8 cellular contexts compared by ENCODE assay signal in genomic region chr4:26410385-26411293, GRCh38.
DNase-seq lines count a peak whose midpoint lies in the region; ATAC-seq, FAIRE-seq and TF ChIP-seq lines count a peak whose summit lies in the region.

No MANE protein-coding gene starts in this region.

- no peaks in the 10 kb centered on the region for H3K27me3 ChIP-seq in DOHH2 (ENCODE audit: control insufficient read depth, low read length)
- no peaks in the 10 kb centered on the region for H3K27me3 ChIP-seq in prostate gland (replicated peaks; ENCODE audit: insufficient read depth)

- no peak overlapping the region for H3K4me2 ChIP-seq in DOHH2 (ENCODE audit: low read length)

- 1% methylated on average over 2 of the region's 2 CpGs for WGBS in prostate gland

- FAIRE-seq in TTC549 (lab: Jason Lieb, UNC) = peak; percentile 96
- peak; percentile 96 for FAIRE-seq in frontal cortex (lab: Jason Lieb, UNC)

- peaks cover 6% of the 10 kb centered on the region; the same call in 1 of the 2 replicates for H3K9me3 ChIP-seq in DOHH2 (ENCODE audit: control insufficient read depth, insufficient read depth, low read length)
- no peaks in the 10 kb centered on the region for H3K9me3 ChIP-seq in HEK293 (ENCODE audit: control insufficient read depth, insufficient read depth, low read depth, low read length)
- H3K9me3 ChIP-seq in prostate gland = no peaks in the 10 kb centered on the region

- H3K27ac ChIP-seq in 22Rv1 = no peak overlapping the region
- H3K27ac ChIP-seq in DOHH2 (ENCODE audit: low read depth, low read length) = no peak overlapping the region
- H3K27ac ChIP-seq in HEK293 (ENCODE audit: extremely low read depth, low read depth, low read length) = no peak overlapping the region
- no peak overlapping the region for H3K27ac ChIP-seq in prostate gland

- CTCF ChIA-PET in HEK293 (lab: Yijun Ruan, JAX) = interaction anchor here (0.6 to 2.3 kb wide), 13 partner anchors 11 to 438 kb away, joined by 3 to 7 read pairs (median 3); no protein-coding TSS in a partner anchor

- DNase-seq in NCI-H2029 treated with DMSO at 0.1 percent for 48 hours (lab: John Stamatoyannopoulos, UW) = peak; percentile 48
- peak; percentile 4 to 38 for DNase-seq in frontal cortex (ENCODE audit: low spot score in 2 of 2)
- DNase-seq in prostate gland (ENCODE audit: low spot score) = peak; percentile 54

- peak; percentile 77 for TF ChIP-seq CTCF in 22Rv1 (IDR thresholded peaks at IDR 0.05)
- peak; percentile 72 for TF ChIP-seq CTCF in DOHH2 (IDR thresholded peaks at IDR 0.05; ENCODE audit: low read depth, low read length, poor library complexity, severe bottlenecking)
- TF ChIP-seq CTCF in HEK293 (tag by site-specific recombination; IDR thresholded peaks at IDR 0.05) = 0 out of 2 replicates have a peak, but pooled peaks have one; percentile 9
- TF ChIP-seq CTCF in prostate gland (IDR thresholded peaks at IDR 0.05) = peak in 3 of 4 experiments; percentile 71 to 78 (median 77)

- intact Hi-C loops in prostate gland (cut with DNase I) = loop anchor here (5.0 kb wide), 2 partner anchors 78 to 328 kb away; no protein-coding TSS in a partner anchor

- POLR2A ChIA-PET in HEK293 (lab: Yijun Ruan, JAX) = interaction anchor here (0.5 kb wide), 1 partner anchor 81 kb away, joined by 3 read pairs; no protein-coding TSS in a partner anchor

- H3K4me3 ChIP-seq in DOHH2 (ENCODE audit: low read length) (no peak overlapping the region), HEK293 (ENCODE audit: low read depth, low read length) (no peak overlapping the region), prostate gland (no peak overlapping the region)

- H3K9me2 ChIP-seq in DOHH2 (replicated peaks; ENCODE audit: control insufficient read depth, low read length) = no peaks in the 10 kb centered on the region

- H3K4me1 ChIP-seq in DOHH2 (ENCODE audit: control insufficient read depth, low read length) (peaks cover 8% of the 10 kb centered on the region), HEK293 (ENCODE audit: control insufficient read depth, insufficient read depth, low read length) (no peaks in the 10 kb centered on the region), prostate gland (replicated peaks) (no peaks in the 10 kb centered on the region)

- H3K79me2 ChIP-seq in DOHH2 (ENCODE audit: control insufficient read depth, low read length) = no peaks in the 10 kb centered on the region

- no peak for TF ChIP-seq POLR2A in prostate gland (IDR thresholded peaks at IDR 0.05)

- no peaks in the 10 kb centered on the region for H4K20me1 ChIP-seq in DOHH2 (ENCODE audit: control insufficient read depth, insufficient read depth, low read depth, low read length)

- ATAC-seq in GM21381 (IDR thresholded peaks at IDR 0.05; ENCODE audit: unreplicated experiment) = no peak

- peaks cover 6% of the 10 kb centered on the region for H3F3A ChIP-seq in DOHH2 (ENCODE audit: control insufficient read depth, insufficient read depth)

- H3K36me3 ChIP-seq in DOHH2 (ENCODE audit: control insufficient read depth, low read length) (peaks cover 29% of the 10 kb centered on the region), HEK293 (ENCODE audit: control insufficient read depth in 2 of 2, insufficient read depth in 1 of 2, low read length in 2 of 2) (peaks cover 4 to 28% of the 10 kb centered on the region in 2 experiments; a peak in 2 of 3 replicates), prostate gland (no peaks in the 10 kb centered on the region)

TF ChIP-seq in HEK293, 187 proteins besides CTCF, POLR2A, EP300 and RAD21:
- 0 out of 2 replicates have a peak, but pooled peaks have one; percentile 27 for TF ChIP-seq ZSCAN30 (tag by site-specific recombination; IDR thresholded peaks at IDR 0.05)
- TF ChIP-seq ZNF202 (tag by site-specific recombination; IDR thresholded peaks at IDR 0.05; ENCODE audit: borderline replicate concordance) = no peak
- TF ChIP-seq ZBTB6 (tag by site-specific recombination; IDR thresholded peaks at IDR 0.05) = 0 out of 2 replicates have a peak, but pooled peaks have one; percentile 17
- no peak for TF ChIP-seq ZNF311 (tag by site-specific recombination; IDR thresholded peaks at IDR 0.05; ENCODE audit: borderline replicate concordance)
- TF ChIP-seq ZNF660 (tag by site-specific recombination; IDR thresholded peaks at IDR 0.05) = peak; percentile 62; the same call in 1 of the 2 replicates
- peak; percentile 66 for TF ChIP-seq ZNF654 (tag by site-specific recombination; IDR thresholded peaks at IDR 0.05; ENCODE audit: low read depth)
- no peak for TF ChIP-seq ZNF37A (tag by site-specific recombination; IDR thresholded peaks at IDR 0.05)
- TF ChIP-seq ZNF785 (tag by site-specific recombination; IDR thresholded peaks at IDR 0.05) = no peak

Comparison
In these comparisons a context has a peak if more than half of its experiments do, and no peak if none do; other contexts are left out.
1. CTCF ChIP-seq: peak in every context shown above with its lines; median percentile 77 in 22Rv1; 77 in prostate gland; 72 in DOHH2; 9 in HEK293.